In genomic region chr3:67384790-67385397, GRCh38 we compare ENCODE assay signal across 9 cellular contexts.
DNase-seq lines count a peak whose midpoint lies in the region; ATAC-seq, FAIRE-seq and TF ChIP-seq lines count a peak whose summit lies in the region.
"Had no signal": no experiment of that assay in that cellular context is flagged by ENCODE, and none has a peak within 500 bp of the region (broad histone marks: within the 10 kb centered on the region; RNA-seq: fewer than 3 reads in every experiment).

No MANE protein-coding gene starts in this region.

- no peak overlapping the region for H3K27ac ChIP-seq in left lung
- H3K27ac ChIP-seq: SK-N-MC had no signal

- TF ChIP-seq CTCF in D721Med (IDR thresholded peaks at IDR 0.05; ENCODE audit: insufficient read depth, missing control alignments) (peak; percentile 59), astrocyte of the spinal cord (IDR thresholded peaks at IDR 0.05; ENCODE audit: low read depth, low read length) (peak; percentile 77), left lung (IDR thresholded peaks at IDR 0.05) (peak in 1 of 2 donors; percentile 23)

- in situ Hi-C loops in astrocyte of the spinal cord (cut with HindIII; ENCODE audit: low sequenced_read_pairs), result no loop called here

- DNase-seq in D721Med (ENCODE audit: insufficient read length, low spot score) (peak; percentile 26), HK-2 (ENCODE audit: unreplicated experiment) (peak; percentile 20), SHP77 (lab: John Stamatoyannopoulos, UW) (peak; percentile 21 to 27), astrocyte of the spinal cord (ENCODE audit: low read depth, low spot score) (peak; percentile 56), left lung (peak in 1 of 2 donors; percentile 37), superior temporal gyrus (ENCODE audit: extremely low spot score) (peak; percentile 72), NCI-H1048 (lab: John Stamatoyannopoulos, UW) (no peak)

- no peaks in the 10 kb centered on the region for H3K36me3 ChIP-seq in left lung

- H3K4me3 ChIP-seq in astrocyte of the spinal cord (ENCODE audit: low read depth, low read length), result no peak overlapping the region
- H3K4me3 ChIP-seq in left lung, result no peak overlapping the region
- H3K4me3 ChIP-seq: SK-N-MC had no signal

- H3K4me1 ChIP-seq in left lung, result no peaks in the 10 kb centered on the region

- intact Hi-C loops in left lung (cut with DNase I), result loop anchor here in 1 of 2 donors (10.0 kb wide), 1 partner anchor 410 kb away; no protein-coding TSS in a partner anchor

- no peaks in the 10 kb centered on the region for H3K27me3 ChIP-seq in left lung

- peak; percentile 53 for FAIRE-seq in D721Med (lab: Jason Lieb, UNC)

- H3K9me3 ChIP-seq in left lung, result no peaks in the 10 kb centered on the region

- ATAC-seq in left lung (peak; percentile 81), HG02840 (IDR thresholded peaks at IDR 0.05; ENCODE audit: low FRiP score, unreplicated experiment) (no peak)
